Comparison of ENCODE assay signal across 8 cellular contexts in the genomic region with DNA sequence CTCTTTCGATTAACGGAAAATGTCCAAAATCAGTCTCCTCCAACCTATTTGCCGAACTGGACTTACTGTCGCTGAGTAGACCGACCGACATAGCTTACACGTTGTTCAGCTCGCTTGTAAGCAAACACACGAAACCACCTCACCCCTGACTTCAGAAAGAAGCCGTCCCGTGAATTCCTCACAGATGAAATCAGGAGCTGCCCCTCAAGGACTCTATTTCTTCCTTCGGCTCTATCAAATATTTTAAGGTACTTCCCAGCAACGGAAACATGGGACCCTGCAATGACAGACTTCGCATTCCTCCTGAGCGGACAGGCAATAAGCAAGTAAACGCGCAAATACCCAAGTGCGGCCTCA. TPM values are rescaled to one million over a fixed set of nuclear protein-coding genes. Genes with fewer than 3 reads are reported as not detected.
DNase-seq lines count a peak whose midpoint lies in the region; ATAC-seq and TF ChIP-seq lines count a peak whose summit lies in the region.

No MANE protein-coding gene starts in this region.

- CTCF ChIA-PET in A673 (lab: Charles Lee), result no interaction called here
- CTCF ChIA-PET in activated CD8-positive, alpha-beta T cell treated with anti-CD3 and anti-CD28 coated beads, Interleukin-2, amount 10 ng/mL, durations not matched to agents 7 days and 5 days (lab: Charles Lee), result interaction anchor here (0.9 to 5.8 kb wide), 7 partner anchors 8 to 37 kb away, joined by 3 to 100 read pairs (median 4); partner anchors contain the start of gene DIDO1

- peak overlapping the region; percentile 98 for H3K27ac ChIP-seq in A673 (ENCODE audit: low read depth, low read length, poor library complexity, severe bottlenecking)

- H3K36me3 ChIP-seq in A673 (ENCODE audit: insufficient read depth, low read length, poor library complexity, severe bottlenecking) (peaks cover 36% of the 10 kb centered on the region), iPS-15b (ENCODE audit: control insufficient read depth, insufficient read depth, low read length) (peaks cover 21% of the 10 kb centered on the region)

- H3K4me1 ChIP-seq in A673 (ENCODE audit: insufficient read depth, low read length, poor library complexity, severe bottlenecking) (peaks cover 20% of the 10 kb centered on the region), iPS-15b (ENCODE audit: control insufficient read depth, insufficient read depth, low read length) (peaks cover 22% of the 10 kb centered on the region)

- TF ChIP-seq CTCF in A673 (conservative IDR thresholded peaks at IDR 0.05; ENCODE audit: low read depth, low read length) (no peak), GM20000 (IDR thresholded peaks at IDR 0.05; ENCODE audit: extremely low read depth, missing control alignments) (no peak)

- H3K4me3 Mint-ChIP-seq in activated CD8-positive, alpha-beta T cell treated with anti-CD3 and anti-CD28 coated beads, Interleukin-2, amount 10 ng/mL, durations not matched to agents 7 days and 5 days, result no peak overlapping the region
- peak overlapping the region; percentile 87 for H3K4me3 Mint-ChIP-seq in stimulated activated memory B cell treated with anti-CD40 and anti-IgM and Interleukin-4, amounts not matched to agents 10 μg/mL and 1 μg/mL and 100 μg/mL, for 72 hours

- peaks cover 27% of the 10 kb centered on the region for H3K36me3 Mint-ChIP-seq in activated CD8-positive, alpha-beta T cell treated with anti-CD3 and anti-CD28 coated beads, Interleukin-2, amount 10 ng/mL, durations not matched to agents 7 days and 5 days (ENCODE audit: low read depth)
- H3K36me3 Mint-ChIP-seq in stimulated activated memory B cell treated with anti-CD40 and anti-IgM and Interleukin-4, amounts not matched to agents 10 μg/mL and 1 μg/mL and 100 μg/mL, for 72 hours, result peaks cover 14% of the 10 kb centered on the region

- H3K4me3 ChIP-seq in A673 (ENCODE audit: low read depth, low read length, poor library complexity, severe bottlenecking), result peak overlapping the region; percentile 99
- H3K4me3 ChIP-seq in iPS-15b (ENCODE audit: low read depth, low read length), result peak overlapping the region; percentile 96

- DNase-seq in A673 (ENCODE audit: low spot score) (no peak), HCEC 1CT (peak; percentile 59), NCI-H2081 (lab: John Stamatoyannopoulos, UW) (no peak), GM20000 (ENCODE audit: low spot score) (no peak)
- DNase-seq in activated CD8-positive, alpha-beta T cell treated with anti-CD3 and anti-CD28 coated beads, Interleukin-2, amount 10 ng/mL, durations not matched to agents 7 days and 5 days, result no peak

- ATAC-seq in activated CD8-positive, alpha-beta T cell treated with anti-CD3 and anti-CD28 coated beads, Interleukin-2, amount 10 ng/mL, durations not matched to agents 7 days and 5 days, result no peak
- ATAC-seq in stimulated activated memory B cell treated with anti-CD40 and anti-IgM and Interleukin-4, amounts not matched to agents 10 μg/mL and 1 μg/mL and 100 μg/mL, for 72 hours, result no peak
- no peak for ATAC-seq in GM21367 (IDR thresholded peaks at IDR 0.05; ENCODE audit: unreplicated experiment)

- peak overlapping the region; percentile 98 for H3K9ac ChIP-seq in iPS-15b (ENCODE audit: low read depth, low read length)

- POLR2A ChIA-PET in A673 (lab: Charles Lee; ENCODE audit: low non-redundant PET), result no interaction called here
- POLR2A ChIA-PET in activated CD8-positive, alpha-beta T cell treated with anti-CD3 and anti-CD28 coated beads, Interleukin-2, amount 10 ng/mL, durations not matched to agents 7 days and 5 days (lab: Charles Lee), result interaction anchor here (1.1 to 6.0 kb wide), 4 partner anchors 11 to 23 kb away, joined by 4 to 82 read pairs (median 22); partner anchors contain the start of gene DIDO1

- intact Hi-C loops in A673 (cut with micrococcal nuclease; ENCODE audit: unreplicated experiment), result no loop called here

- no peaks in the 10 kb centered on the region for H3K27me3 Mint-ChIP-seq in activated CD8-positive, alpha-beta T cell treated with anti-CD3 and anti-CD28 coated beads, Interleukin-2, amount 10 ng/mL, durations not matched to agents 7 days and 5 days (ENCODE audit: low read depth)
- no peaks in the 10 kb centered on the region for H3K27me3 Mint-ChIP-seq in stimulated activated memory B cell treated with anti-CD40 and anti-IgM and Interleukin-4, amounts not matched to agents 10 μg/mL and 1 μg/mL and 100 μg/mL, for 72 hours

- H3K27ac Mint-ChIP-seq in activated CD8-positive, alpha-beta T cell treated with anti-CD3 and anti-CD28 coated beads, Interleukin-2, amount 10 ng/mL, durations not matched to agents 7 days and 5 days, result peak overlapping the region; percentile 74
- H3K27ac Mint-ChIP-seq in stimulated activated memory B cell treated with anti-CD40 and anti-IgM and Interleukin-4, amounts not matched to agents 10 μg/mL and 1 μg/mL and 100 μg/mL, for 72 hours, result no peak overlapping the region

- H3K27me3 ChIP-seq in A673 (replicated peaks; ENCODE audit: insufficient read depth, low read depth, low read length, poor library complexity), result no peaks in the 10 kb centered on the region
- no peaks in the 10 kb centered on the region for H3K27me3 ChIP-seq in iPS-15b (ENCODE audit: control insufficient read depth, insufficient read depth, low read length)

- peaks cover 41% of the 10 kb centered on the region for H3K4me1 Mint-ChIP-seq in activated CD8-positive, alpha-beta T cell treated with anti-CD3 and anti-CD28 coated beads, Interleukin-2, amount 10 ng/mL, durations not matched to agents 7 days and 5 days (ENCODE audit: low read depth)
- H3K4me1 Mint-ChIP-seq in stimulated activated memory B cell treated with anti-CD40 and anti-IgM and Interleukin-4, amounts not matched to agents 10 μg/mL and 1 μg/mL and 100 μg/mL, for 72 hours, result peaks cover 34% of the 10 kb centered on the region

- no peaks in the 10 kb centered on the region for H3K9me3 ChIP-seq in A673 (ENCODE audit: low read depth, low read length, poor library complexity, severe bottlenecking)
- H3K9me3 ChIP-seq in iPS-15b (ENCODE audit: control insufficient read depth, insufficient read depth, low read length), result no peaks in the 10 kb centered on the region

- H3K9me3 Mint-ChIP-seq in activated CD8-positive, alpha-beta T cell treated with anti-CD3 and anti-CD28 coated beads, Interleukin-2, amount 10 ng/mL, durations not matched to agents 7 days and 5 days (ENCODE audit: insufficient read depth), result no peaks in the 10 kb centered on the region
- H3K9me3 Mint-ChIP-seq in stimulated activated memory B cell treated with anti-CD40 and anti-IgM and Interleukin-4, amounts not matched to agents 10 μg/mL and 1 μg/mL and 100 μg/mL, for 72 hours, result no peaks in the 10 kb centered on the region

- no TSS peak for BruUV-seq in A673 (replicated peaks; lab: Mats Ljungman, UMichigan)

RNA-seq across cellular contexts. Expression of gene GID8, which starts 1.0 kb away (rescaled TPM):
- total RNA-seq in A673 (2021), result 40.2 and 42.0 TPM in 2 replicates
- total RNA-seq in activated CD8-positive, alpha-beta T cell treated with anti-CD3 and anti-CD28 coated beads, Interleukin-2, amount 10 ng/mL, durations not matched to agents 7 days and 5 days, result 10 to 100 TPM; 37.3 to 39.7 TPM

RNA-seq across cellular contexts. Expression of gene DIDO1, which starts 10.7 kb away (rescaled TPM):
- total RNA-seq in A673 (2021), result 61.7 and 64.4 TPM in 2 replicates
- 10 to 100 TPM; 69.6 to 74.0 TPM for total RNA-seq in activated CD8-positive, alpha-beta T cell treated with anti-CD3 and anti-CD28 coated beads, Interleukin-2, amount 10 ng/mL, durations not matched to agents 7 days and 5 days

RNA-seq across cellular contexts. Expression of gene SLC17A9, which starts 15.5 kb away (rescaled TPM):
- total RNA-seq in A673 (2021), result 0.17 TPM in 1 of 2 replicates, not detected in the other
- total RNA-seq in activated CD8-positive, alpha-beta T cell treated with anti-CD3 and anti-CD28 coated beads, Interleukin-2, amount 10 ng/mL, durations not matched to agents 7 days and 5 days, result 10 to 100 TPM; 57.8 to 69.7 TPM

Comparison
In these comparisons a context has a peak if more than half of its experiments do, and no peak if none do; other contexts are left out.
1. RNA of gene SLC17A9, which starts 15.5 kb away (total RNA-seq): 57.8 to 69.7 TPM in activated CD8-positive, alpha-beta T cell treated with anti-CD3 and anti-CD28 coated beads, Interleukin-2, amount 10 ng/mL, durations not matched to agents 7 days and 5 days; 0.17 TPM in A673; every median in the first group is over 10 times any median in the second.